Comparison of ENCODE assay signal across 1 cellular context in genomic region chr6:6812427-6812826, GRCh38.
TF ChIP-seq lines count a peak whose summit lies in the region.

No MANE protein-coding gene starts in this region.

TF ChIP-seq in A549, 52 proteins besides CTCF, POLR2A, EP300 and RAD21 (continued from another document):
- no peak for TF ChIP-seq ELK1 (IDR thresholded peaks at IDR 0.05; ENCODE audit: low read depth, low read length)
